Comparison of ENCODE assay signal across 8 cellular contexts in genomic region chr6:35342258-35343091, GRCh38. TPM values are rescaled to one million over a fixed set of nuclear protein-coding genes. Genes with fewer than 3 reads are reported as not detected.
DNase-seq lines count a peak whose midpoint lies in the region; ATAC-seq and TF ChIP-seq lines count a peak whose summit lies in the region.

Gene PPARD, plus strand, starts transcription at chr6:35342558. Its CDS starts 68,530 bp downstream, at chr6:35411088.

- H3K9me2 ChIP-seq in OCI-LY7 (ENCODE audit: insufficient read depth, low read length): no peaks in the 10 kb centered on the region

- H3K79me1 ChIP-seq in IMR-90 (ENCODE audit: low read depth in 1 of 2, low read length in 2 of 2): peaks cover 9 to 45% of the 10 kb centered on the region in 2 experiments; a peak in 3 of 4 replicates

- TF ChIP-seq CTCF in IMR-90 (conservative IDR thresholded peaks at IDR 0.05; ENCODE audit: low read depth, low read length) (peak; percentile 99), OCI-LY7 (conservative IDR thresholded peaks at IDR 0.05; ENCODE audit: low read length) (peak; percentile 97)

- peak; percentile 93 for TF ChIP-seq POLR2A in IMR-90 (IDR thresholded peaks at IDR 0.05; ENCODE audit: low read depth, low read length)

- H3K14ac ChIP-seq in IMR-90 (replicated peaks; ENCODE audit: low read depth, low read length): peak within 1 kb of the TSS; percentile 97

- peak within 1 kb of the TSS; percentile 9; the same call in 1 of the 2 replicates for H2BK20ac ChIP-seq in IMR-90 (ENCODE audit: low read depth, low read length)

- peak within 1 kb of the TSS in 1 of 2 experiments; percentile 25; a peak in 1 of 4 replicates for H4K8ac ChIP-seq in IMR-90 (ENCODE audit: low read depth in 2 of 2, low read length in 2 of 2)

- peaks cover 18% of the 10 kb centered on the region for H3K36me3 ChIP-seq in IMR-90 (ENCODE audit: control insufficient read depth, insufficient read depth, low read length)
- H3K36me3 ChIP-seq in OCI-LY7 (ENCODE audit: insufficient read depth, low read length): peaks cover 16% of the 10 kb centered on the region
- H3K36me3 ChIP-seq in mucosa of rectum (ENCODE audit: control insufficient read depth in 2 of 2, insufficient read depth in 2 of 2, low read length in 2 of 2): peaks cover 9% of the 10 kb centered on the region in 2 donors

- H3K27me3 ChIP-seq in IMR-90 (ENCODE audit: control insufficient read depth, insufficient read depth, low read length) (peaks cover 5% of the 10 kb centered on the region), mucosa of rectum (ENCODE audit: control insufficient read depth in 2 of 2, insufficient read depth in 2 of 2, low read length in 2 of 2) (no peaks in the 10 kb centered on the region)

- H2BK5ac ChIP-seq in IMR-90 (ENCODE audit: low read depth, low read length, poor library complexity, severe bottlenecking): peak within 1 kb of the TSS; percentile 61

- H2AK5ac ChIP-seq in IMR-90 (ENCODE audit: low read depth, low read length): peak within 1 kb of the TSS; percentile 48; the same call in 1 of the 2 replicates

- peak within 1 kb of the TSS; percentile 28; the same call in 1 of the 2 replicates for H2BK120ac ChIP-seq in IMR-90 (ENCODE audit: low read depth, low read length)

- H3K9ac ChIP-seq in IMR-90 (ENCODE audit: low read depth, low read length) (peak within 1 kb of the TSS; percentile 98), mucosa of rectum (ENCODE audit: low read depth in 1 of 2, low read length in 2 of 2) (peak within 1 kb of the TSS; percentile 82 to 92)

- dilution Hi-C loops in IMR-90 (cut with HindIII; ENCODE audit: low sequenced_read_pairs, unreplicated experiment): no loop called here

- H2BK15ac ChIP-seq in IMR-90 (ENCODE audit: low read depth, low read length): peak within 1 kb of the TSS; percentile 41; the same call in 2 of the 3 replicates

- H3K9me3 ChIP-seq in IMR-90 (ENCODE audit: control insufficient read depth, insufficient read depth, low read length) (no peaks in the 10 kb centered on the region), OCI-LY7 (ENCODE audit: low read length) (no peaks in the 10 kb centered on the region), mucosa of rectum (ENCODE audit: control insufficient read depth in 2 of 2, low read length in 2 of 2) (no peaks in the 10 kb centered on the region)

- ATAC-seq in GM21528 (IDR thresholded peaks at IDR 0.05; ENCODE audit: low FRiP score, unreplicated experiment): peak; percentile 92
- peak; percentile 98 for ATAC-seq in IMR-90 (ENCODE audit: low read depth)

- BruUV-seq in IMR-90 (replicated peaks; lab: Mats Ljungman, UMichigan): no TSS peak
- BruUV-seq in OCI-LY7 (replicated peaks; lab: Mats Ljungman, UMichigan): no TSS peak

- H4K5ac ChIP-seq in IMR-90 (ENCODE audit: low read depth, low read length): peak within 1 kb of the TSS; percentile 55; the same call in 1 of the 2 replicates

- H3K4me3 ChIP-seq in IMR-90 (ENCODE audit: insufficient read depth, low read depth, low read length): peak within 1 kb of the TSS; percentile 64
- H3K4me3 ChIP-seq in OCI-LY7 (ENCODE audit: low read depth, low read length, poor library complexity, severe bottlenecking): peak within 1 kb of the TSS; percentile 85
- H3K4me3 ChIP-seq in mucosa of rectum (ENCODE audit: low read length in 2 of 2): peak within 1 kb of the TSS; percentile 76 to 86

- peak within 1 kb of the TSS; percentile 90 for H3K4me2 ChIP-seq in IMR-90 (ENCODE audit: low read depth, low read length)
- H3K4me2 ChIP-seq in OCI-LY7 (ENCODE audit: low read length): peak within 1 kb of the TSS; percentile 93

- WGBS in IMR-90 (ENCODE audit: extremely low coverage in 2 of 2, insufficient read length in 1 of 2), 2 experiments: 0% methylated on average over 21 of the region's 77 CpGs; no CpG with 5 or more reads in 1 of the 2 experiments

- peak within 1 kb of the TSS; percentile 92 for H2AFZ ChIP-seq in IMR-90 (replicated peaks; ENCODE audit: low read length, poor library complexity)
- peak within 1 kb of the TSS; percentile 53; the same call in 1 of the 2 replicates for H2AFZ ChIP-seq in OCI-LY7 (ENCODE audit: low read length)

- TF ChIP-seq RAD21 in IMR-90 (IDR thresholded peaks at IDR 0.05; ENCODE audit: low read length): peak; percentile 100

- peak within 1 kb of the TSS; percentile 55 for H3K4ac ChIP-seq in IMR-90 (ENCODE audit: low read depth, low read length)

- H3K79me2 ChIP-seq in OCI-LY7 (ENCODE audit: insufficient read depth, low read depth, low read length): peaks cover 13% of the 10 kb centered on the region; the same call in 1 of the 2 replicates

- H3K23ac ChIP-seq in IMR-90 (ENCODE audit: low read depth, low read length): peak within 1 kb of the TSS; percentile 94

- H2AK9ac ChIP-seq in IMR-90 (replicated peaks; ENCODE audit: low read depth, low read length, poor library complexity): peak within 1 kb of the TSS; percentile 99

- H4K20me1 ChIP-seq in IMR-90 (ENCODE audit: insufficient read depth, low read length) (peaks cover 42% of the 10 kb centered on the region), OCI-LY7 (ENCODE audit: insufficient read depth, low read length) (peaks cover 11% of the 10 kb centered on the region; the same call in 1 of the 2 replicates)

- peak within 1 kb of the TSS; percentile 63 for H3K56ac ChIP-seq in IMR-90 (ENCODE audit: extremely low read depth, insufficient read depth, low read length)

- intact Hi-C loops in IMR-90 (cut with micrococcal nuclease) (loop anchor here (1.0 kb wide), 3 partner anchors 73 to 126 kb away; partner anchors contain the start of gene RPL10A), OCI-LY7 (cut with micrococcal nuclease; ENCODE audit: unreplicated experiment) (loop anchor here (1.0 to 2.0 kb wide), 4 partner anchors 45 to 126 kb away; partner anchors contain the start of genes DEF6 and RPL10A)

- H3K4me1 ChIP-seq in IMR-90 (ENCODE audit: control insufficient read depth, insufficient read depth, low read length) (peaks cover 14% of the 10 kb centered on the region), OCI-LY7 (ENCODE audit: insufficient read depth, low read length, poor library complexity, severe bottlenecking) (peaks cover 22% of the 10 kb centered on the region), mucosa of rectum (ENCODE audit: control insufficient read depth in 2 of 2, insufficient read depth in 2 of 2, low read length in 2 of 2) (peaks cover 12 to 14% of the 10 kb centered on the region in 2 donors)

- CTCF ChIA-PET in IMR-90 (lab: Yijun Ruan, JAX): interaction anchor here (0.6 to 1.9 kb wide), 10 partner anchors 15 to 155 kb away, joined by 3 to 13 read pairs (median 3); partner anchors contain the start of gene FANCE
- CTCF ChIA-PET in OCI-LY7 (lab: Charles Lee; ENCODE audit: unreplicated experiment): interaction anchor here (0.6 to 1.4 kb wide), 8 partner anchors 10 to 144 kb away, joined by 3 to 7 read pairs (median 3); no protein-coding TSS in a partner anchor

- peak within 1 kb of the TSS; percentile 61 for H4K91ac ChIP-seq in IMR-90 (ENCODE audit: insufficient read depth, low read depth, low read length)

- H3K9me1 ChIP-seq in IMR-90 (ENCODE audit: insufficient read depth, low read length): peaks cover 24% of the 10 kb centered on the region

- peak; percentile 84 for DNase-seq in DMS153 (lab: John Stamatoyannopoulos, UW)
- peak; percentile 92 for DNase-seq in IMR-90
- peak; percentile 94 for DNase-seq in OCI-LY7 (ENCODE audit: low spot score)
- DNase-seq in activated T-cell treated with anti-CD3 and anti-CD28 coated beads for 24 hours (ENCODE audit: low read depth): peak; percentile 96
- peak; percentile 69 for DNase-seq in epithelial cell of prostate (ENCODE audit: low read depth, low spot score)
- peak; percentile 99 for DNase-seq in stimulated activated CD8-positive, alpha-beta memory T cell treated with anti-CD3 and anti-CD28 coated beads, Interleukin-4, amount 100 ng/mL, for 48 hours

- in situ Hi-C loops in IMR-90 (cut with MboI; ENCODE audit: low sequenced_read_pairs): loop anchor here (5.0 kb wide), 1 partner anchor 110 kb away; the partner anchor contains the start of gene FANCE

- H3K18ac ChIP-seq in IMR-90 (ENCODE audit: low read depth, low read length): peak within 1 kb of the TSS; percentile 40

- POLR2A ChIA-PET in IMR-90 (lab: Charles Lee; ENCODE audit: unreplicated experiment) (interaction anchor here (0.6 to 1.1 kb wide), 3 partner anchors 73 to 129 kb away, joined by 3 to 5 read pairs (median 4); no protein-coding TSS in a partner anchor), OCI-LY7 (lab: Charles Lee) (interaction anchor here (0.5 kb wide), 2 partner anchors 74 to 216 kb away, joined by 3 to 6 read pairs; no protein-coding TSS in a partner anchor)

- H3K27ac ChIP-seq in IMR-90 (ENCODE audit: insufficient read depth, low read length) (peak within 1 kb of the TSS; percentile 83), OCI-LY7 (ENCODE audit: low read depth, low read length, poor library complexity, severe bottlenecking) (no peak within 1 kb of the TSS), epithelial cell of prostate (peak within 1 kb of the TSS; percentile 57), mucosa of rectum (ENCODE audit: low read depth in 2 of 2, low read length in 2 of 2) (peak within 1 kb of the TSS; percentile 72)

TF ChIP-seq in IMR-90, 13 proteins besides CTCF, POLR2A, EP300 and RAD21 (continues in another document):
- 0 out of 2 replicates have a peak, but pooled peaks have one; percentile 43 for TF ChIP-seq MXI1 (IDR thresholded peaks at IDR 0.05; ENCODE audit: borderline replicate concordance, low read depth, low read length)
- no peak for TF ChIP-seq CEBPB (IDR thresholded peaks at IDR 0.05; ENCODE audit: low read depth, low read length)
- TF ChIP-seq SMC3 (IDR thresholded peaks at IDR 0.05; ENCODE audit: low read depth, low read length): peak; percentile 100
- TF ChIP-seq, protein P1, sequence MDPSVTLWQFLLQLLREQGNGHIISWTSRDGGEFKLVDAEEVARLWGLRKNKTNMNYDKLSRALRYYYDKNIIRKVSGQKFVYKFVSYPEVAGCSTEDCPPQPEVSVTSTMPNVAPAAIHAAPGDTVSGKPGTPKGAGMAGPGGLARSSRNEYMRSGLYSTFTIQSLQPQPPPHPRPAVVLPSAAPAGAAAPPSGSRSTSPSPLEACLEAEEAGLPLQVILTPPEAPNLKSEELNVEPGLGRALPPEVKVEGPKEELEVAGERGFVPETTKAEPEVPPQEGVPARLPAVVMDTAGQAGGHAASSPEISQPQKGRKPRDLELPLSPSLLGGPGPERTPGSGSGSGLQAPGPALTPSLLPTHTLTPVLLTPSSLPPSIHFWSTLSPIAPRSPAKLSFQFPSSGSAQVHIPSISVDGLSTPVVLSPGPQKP (IDR thresholded peaks at IDR 0.05; ENCODE audit: borderline replicate concordance, low read depth, low read length): no peak
- no peak for TF ChIP-seq RCOR1 (IDR thresholded peaks at IDR 0.05; ENCODE audit: insufficient replicate concordance, low read length)
- TF ChIP-seq CHD1 (IDR thresholded peaks at IDR 0.05; ENCODE audit: low read depth, low read length): peak; percentile 84; the same call in 1 of the 2 replicates
- TF ChIP-seq MAZ (IDR thresholded peaks at IDR 0.05; ENCODE audit: borderline replicate concordance, low read depth, low read length): peak; percentile 92

RNA-seq across cellular contexts. Expression of gene PPARD, which starts in this region (rescaled TPM):
- total RNA-seq in IMR-90 (2012; rRNA removed) (10.0 and 10.4 TPM in 2 replicates), OCI-LY7 (2022) (11.9 and 13.1 TPM in 2 replicates)
- polyA plus RNA-seq in IMR-90 (2012; rRNA removed): 69.0 and 78.3 TPM in 2 replicates
- 29.4 and 63.1 TPM in 2 replicates for polyA plus RNA-seq in IMR-90 (2012; cell fraction: cytosol; rRNA removed)
- polyA plus RNA-seq in IMR-90 (2012; cell fraction: nucleus; rRNA removed; ENCODE audit: low replicate concordance): 86.7 and 158 TPM in 2 replicates
- 4.6 and 6.1 TPM in 2 replicates for total RNA-seq in OCI-LY7 (2014; rRNA removed; shearing (Covaris generic))
